8 cellular contexts compared by ENCODE assay signal in genomic region chr2:62706721-62707516, GRCh38. TPM values are rescaled to one million over a fixed set of nuclear protein-coding genes. Genes with fewer than 3 reads are reported as not detected.
DNase-seq lines count a peak whose midpoint lies in the region; ATAC-seq, FAIRE-seq and TF ChIP-seq lines count a peak whose summit lies in the region.

No MANE protein-coding gene starts in this region.

- peaks cover 27% of the 10 kb centered on the region for H3K4me1 Mint-ChIP-seq in activated CD4-positive, alpha-beta T cell treated with anti-CD3 and anti-CD28 coated beads, Interleukin-2, amount 10 ng/mL, durations not matched to agents 24 days and 14 days
- H3K4me1 Mint-ChIP-seq in activated CD4-positive, alpha-beta memory T cell treated with anti-CD3 and anti-CD28 coated beads for 36 hours (ENCODE audit: low read depth): peaks cover 28% of the 10 kb centered on the region

- CTCF ChIA-PET in activated CD4-positive, alpha-beta memory T cell treated with anti-CD3 and anti-CD28 coated beads for 36 hours (lab: Charles Lee): no interaction called here

- ATAC-seq in GM21723 (IDR thresholded peaks at IDR 0.05; ENCODE audit: unreplicated experiment) (no peak), GM21515 (IDR thresholded peaks at IDR 0.05; ENCODE audit: unreplicated experiment) (no peak)

- no peak for FAIRE-seq in small intestine (lab: Jason Lieb, UNC)

- peaks cover 11% of the 10 kb centered on the region for H3K36me3 Mint-ChIP-seq in activated CD4-positive, alpha-beta T cell treated with anti-CD3 and anti-CD28 coated beads, Interleukin-2, amount 10 ng/mL, durations not matched to agents 24 days and 14 days (ENCODE audit: low read depth)
- H3K36me3 Mint-ChIP-seq in activated CD4-positive, alpha-beta memory T cell treated with anti-CD3 and anti-CD28 coated beads for 36 hours: peaks cover 9% of the 10 kb centered on the region

- H3K9me3 ChIP-seq in iPS-18c (ENCODE audit: control insufficient read depth, insufficient read depth, low read length) (peaks cover 2% of the 10 kb centered on the region), suprapubic skin (no peaks in the 10 kb centered on the region), small intestine (ENCODE audit: control insufficient read depth, low read depth) (no peaks in the 10 kb centered on the region)

- peaks cover 8% of the 10 kb centered on the region for H3K27me3 Mint-ChIP-seq in activated CD4-positive, alpha-beta T cell treated with anti-CD3 and anti-CD28 coated beads, Interleukin-2, amount 10 ng/mL, durations not matched to agents 24 days and 14 days
- H3K27me3 Mint-ChIP-seq in activated CD4-positive, alpha-beta memory T cell treated with anti-CD3 and anti-CD28 coated beads for 36 hours: no peaks in the 10 kb centered on the region

- no peak for TF ChIP-seq CTCF in suprapubic skin (IDR thresholded peaks at IDR 0.05)

- H3K27ac ChIP-seq in suprapubic skin (peak overlapping the region; percentile 91), small intestine (ENCODE audit: low read depth in 1 of 2, low read length in 1 of 2) (no peak overlapping the region)

- H3K9me3 Mint-ChIP-seq in activated CD4-positive, alpha-beta T cell treated with anti-CD3 and anti-CD28 coated beads, Interleukin-2, amount 10 ng/mL, durations not matched to agents 24 days and 14 days: no peaks in the 10 kb centered on the region
- H3K9me3 Mint-ChIP-seq in activated CD4-positive, alpha-beta memory T cell treated with anti-CD3 and anti-CD28 coated beads for 36 hours: no peaks in the 10 kb centered on the region

- H3K4me3 Mint-ChIP-seq in activated CD4-positive, alpha-beta T cell treated with anti-CD3 and anti-CD28 coated beads, Interleukin-2, amount 10 ng/mL, durations not matched to agents 24 days and 14 days: peak overlapping the region; percentile 84
- H3K4me3 Mint-ChIP-seq in activated CD4-positive, alpha-beta memory T cell treated with anti-CD3 and anti-CD28 coated beads for 36 hours: peak overlapping the region; percentile 76

- H3K27me3 ChIP-seq in suprapubic skin: no peaks in the 10 kb centered on the region
- H3K27me3 ChIP-seq in small intestine (ENCODE audit: control insufficient read depth in 2 of 2, insufficient read depth in 2 of 2, low read length in 2 of 2): no peaks in the 10 kb centered on the region

- no peak for TF ChIP-seq POLR2A in suprapubic skin (IDR thresholded peaks at IDR 0.05)

- peaks cover 54% of the 10 kb centered on the region for H3K4me1 ChIP-seq in suprapubic skin
- H3K4me1 ChIP-seq in small intestine (ENCODE audit: control insufficient read depth in 2 of 2, insufficient read depth in 1 of 2, low read depth in 1 of 2, low read length in 1 of 2): peaks cover 0 to 3% of the 10 kb centered on the region in 2 donors

- H3K36me3 ChIP-seq in suprapubic skin (no peaks in the 10 kb centered on the region), small intestine (ENCODE audit: control insufficient read depth in 2 of 2, insufficient read depth in 2 of 2, low read length in 2 of 2) (no peaks in the 10 kb centered on the region)

- peak overlapping the region; percentile 46 for H3K27ac Mint-ChIP-seq in activated CD4-positive, alpha-beta T cell treated with anti-CD3 and anti-CD28 coated beads, Interleukin-2, amount 10 ng/mL, durations not matched to agents 24 days and 14 days
- no peak overlapping the region for H3K27ac Mint-ChIP-seq in activated CD4-positive, alpha-beta memory T cell treated with anti-CD3 and anti-CD28 coated beads for 36 hours

- TF ChIP-seq EP300 in suprapubic skin (IDR thresholded peaks at IDR 0.05): no peak

- DNase-seq in activated CD4-positive, alpha-beta T cell treated with anti-CD3 and anti-CD28 coated beads, Interleukin-2, amount 10 ng/mL, durations not matched to agents 24 days and 14 days: no peak
- DNase-seq in activated CD4-positive, alpha-beta T cell treated with anti-CD3 and anti-CD28 coated beads, Interleukin-2, amount 50 U/mL, for 48 hours: no peak
- no peak for DNase-seq in activated CD4-positive, alpha-beta memory T cell treated with anti-CD3 and anti-CD28 coated beads for 36 hours
- DNase-seq in suprapubic skin (ENCODE audit: low spot score in 2 of 2) (no peak), small intestine (no peak)

- H3K4me3 ChIP-seq in iPS-18c (ENCODE audit: insufficient read depth, low read depth, low read length) (peak overlapping the region; percentile 90), suprapubic skin (peak overlapping the region; percentile 89), small intestine (ENCODE audit: low read depth in 1 of 2, low read length in 2 of 2) (no peak overlapping the region)

- POLR2A ChIA-PET in activated CD4-positive, alpha-beta memory T cell treated with anti-CD3 and anti-CD28 coated beads for 36 hours (lab: Charles Lee): no interaction called here

- WGBS in suprapubic skin: 56% methylated on average over 7 of the region's 7 CpGs
- WGBS in small intestine, 3 donors: 64 to 77% (median 74%) methylated on average over 7 of the region's 7 CpGs

- intact Hi-C loops in activated CD4-positive, alpha-beta T cell treated with anti-CD3 and anti-CD28 coated beads, Interleukin-2, amount 10 ng/mL, durations not matched to agents 24 days and 14 days (cut with micrococcal nuclease): loop anchor here (5.0 to 10.0 kb wide), 9 partner anchors 348 to 1950 kb away; partner anchors contain the start of genes B3GNT2, CCT4, MDH1 and OTX1
- intact Hi-C loops in activated CD4-positive, alpha-beta memory T cell treated with anti-CD3 and anti-CD28 coated beads for 36 hours (cut with micrococcal nuclease): loop anchor here (5.0 to 10.0 kb wide), 7 partner anchors 200 to 1235 kb away; partner anchors contain the start of genes OTX1, TMEM17, UGP2 and USP34

RNA-seq across cellular contexts. Expression of gene EHBP1, which starts 1.4 kb away (rescaled TPM):
- 23.9 and 27.4 TPM in 2 replicates for total RNA-seq in activated CD4-positive, alpha-beta T cell treated with anti-CD3 and anti-CD28 coated beads, Interleukin-2, amount 10 ng/mL, durations not matched to agents 24 days and 14 days
- 10 to 100 TPM; 23.5 to 23.6 TPM for total RNA-seq in activated CD4-positive, alpha-beta memory T cell treated with anti-CD3 and anti-CD28 coated beads for 36 hours
- total RNA-seq in suprapubic skin: 100 to 1,000 TPM in 1 of 4 donors, 10 to 100 TPM in 3; 42.9 to 116 (median 58.3) TPM
- 10 to 100 TPM; 11.0 to 11.6 (median 11.4) TPM for polyA plus RNA-seq in small intestine

Comparison
In these comparisons a context has a peak if more than half of its experiments do, and no peak if none do; other contexts are left out.
1. H3K4me3 ChIP-seq: peak in iPS-18c (single experiment) and suprapubic skin (single experiment); none in small intestine (0 of 2).